ENCODE assay signal across 1 cellular context in genomic region chr4:106315968-106316772, GRCh38.
TF ChIP-seq lines count a peak whose summit lies in the region.

TSS of gene AIMP1 (plus strand) at chr4:106316550. CDS start at chr4:106325010, 8,460 bp downstream.
TSS of gene TBCK (minus strand) at chr4:106316209. CDS start at chr4:106308960, 7,249 bp downstream.

TF ChIP-seq in HepG2, 621 proteins besides CTCF, POLR2A, EP300 and RAD21 (continued from another document and continues in another):
- TF ChIP-seq ZNF430 (CRISPR knock-in tag; IDR thresholded peaks at IDR 0.05), result peak; percentile 23
- no peak for TF ChIP-seq CREB3 (CRISPR knock-in tag; IDR thresholded peaks at IDR 0.05)
- TF ChIP-seq ATM (IDR thresholded peaks at IDR 0.05; ENCODE audit: borderline replicate concordance), result no peak
- TF ChIP-seq MXD4 (CRISPR knock-in tag; IDR thresholded peaks at IDR 0.05), result peak; percentile 52
- no peak for TF ChIP-seq SRSF4 (IDR thresholded peaks at IDR 0.05; ENCODE audit: low read depth, low read length, poor library complexity, severe bottlenecking)
- no peak for TF ChIP-seq ZKSCAN8 (CRISPR knock-in tag; IDR thresholded peaks at IDR 0.05; ENCODE audit: borderline replicate concordance)
- TF ChIP-seq ZNF7 (CRISPR knock-in tag; IDR thresholded peaks at IDR 0.05), result no peak
- no peak; the same call in 1 of the 2 replicates for TF ChIP-seq JUN (CRISPR knock-in tag; IDR thresholded peaks at IDR 0.05)
- no peak; the same call in 1 of the 2 replicates for TF ChIP-seq GABPA (IDR thresholded peaks at IDR 0.05; ENCODE audit: low read depth, low read length)
- TF ChIP-seq GABPA (CRISPR knock-in tag; IDR thresholded peaks at IDR 0.05; ENCODE audit: low read depth), result peak; percentile 80
- TF ChIP-seq ATF3 (CRISPR knock-in tag; IDR thresholded peaks at IDR 0.05), result 0 out of 2 replicates have a peak, but pooled peaks have one; percentile 15
- peak; percentile 76 for TF ChIP-seq ELF4 (CRISPR knock-in tag; IDR thresholded peaks at IDR 0.05; ENCODE audit: borderline replicate concordance)
- TF ChIP-seq TCF7 (IDR thresholded peaks at IDR 0.05; ENCODE audit: low read depth), result no peak
- TF ChIP-seq CEBPB (IDR thresholded peaks at IDR 0.05; ENCODE audit: borderline replicate concordance, low read depth, low read length), result no peak
- TF ChIP-seq PHB2 (IDR thresholded peaks at IDR 0.05; ENCODE audit: partially characterized antibody), result no peak
- 0 out of 2 replicates have a peak, but pooled peaks have one; percentile 21 for TF ChIP-seq ATF7 (IDR thresholded peaks at IDR 0.05)
- peak; percentile 10; the same call in 1 of the 2 replicates for TF ChIP-seq ATF7 (CRISPR knock-in tag; IDR thresholded peaks at IDR 0.05)
- peak; percentile 32; the same call in 1 of the 2 replicates for TF ChIP-seq ZNF274 (CRISPR knock-in tag; IDR thresholded peaks at IDR 0.05)
- TF ChIP-seq HDAC6 (IDR thresholded peaks at IDR 0.05; ENCODE audit: low read depth, low read length), result peak; percentile 97; the same call in 1 of the 2 replicates
- TF ChIP-seq HNRNPLL (IDR thresholded peaks at IDR 0.05; ENCODE audit: low read depth, low read length, poor library complexity, severe bottlenecking), result no peak
- TF ChIP-seq MIER2 (CRISPR knock-in tag; IDR thresholded peaks at IDR 0.05), result no peak
- no peak for TF ChIP-seq IKZF4 (CRISPR knock-in tag; IDR thresholded peaks at IDR 0.05; ENCODE audit: borderline replicate concordance, low read depth, not compliant biosample characterization)
- TF ChIP-seq, protein P1, sequence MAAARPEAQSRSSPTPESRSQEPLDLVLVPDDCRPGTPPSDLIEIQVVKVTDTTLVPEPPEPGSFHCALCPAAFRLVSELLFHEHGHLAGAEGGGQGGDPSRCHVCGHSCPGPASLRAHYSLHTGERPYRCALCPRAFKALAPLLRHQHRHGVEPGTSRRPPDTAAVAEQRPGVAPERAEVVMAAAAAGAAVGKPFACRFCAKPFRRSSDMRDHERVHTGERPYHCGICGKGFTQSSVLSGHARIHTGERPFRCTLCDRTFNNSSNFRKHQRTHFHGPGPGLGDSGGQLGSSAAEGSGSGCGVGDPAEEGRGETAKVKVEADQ (CRISPR knock-in tag; IDR thresholded peaks at IDR 0.05; ENCODE audit: borderline replicate concordance), result no peak
- TF ChIP-seq CENPBD1 (CRISPR knock-in tag; IDR thresholded peaks at IDR 0.05; ENCODE audit: borderline replicate concordance, low read depth), result 0 out of 2 replicates have a peak, but pooled peaks have one; percentile 58
- no peak for TF ChIP-seq NBN (conservative IDR thresholded peaks at IDR 0.05)
- TF ChIP-seq JUNB (CRISPR knock-in tag; IDR thresholded peaks at IDR 0.05; ENCODE audit: borderline replicate concordance), result no peak
- TF ChIP-seq, protein P2, sequence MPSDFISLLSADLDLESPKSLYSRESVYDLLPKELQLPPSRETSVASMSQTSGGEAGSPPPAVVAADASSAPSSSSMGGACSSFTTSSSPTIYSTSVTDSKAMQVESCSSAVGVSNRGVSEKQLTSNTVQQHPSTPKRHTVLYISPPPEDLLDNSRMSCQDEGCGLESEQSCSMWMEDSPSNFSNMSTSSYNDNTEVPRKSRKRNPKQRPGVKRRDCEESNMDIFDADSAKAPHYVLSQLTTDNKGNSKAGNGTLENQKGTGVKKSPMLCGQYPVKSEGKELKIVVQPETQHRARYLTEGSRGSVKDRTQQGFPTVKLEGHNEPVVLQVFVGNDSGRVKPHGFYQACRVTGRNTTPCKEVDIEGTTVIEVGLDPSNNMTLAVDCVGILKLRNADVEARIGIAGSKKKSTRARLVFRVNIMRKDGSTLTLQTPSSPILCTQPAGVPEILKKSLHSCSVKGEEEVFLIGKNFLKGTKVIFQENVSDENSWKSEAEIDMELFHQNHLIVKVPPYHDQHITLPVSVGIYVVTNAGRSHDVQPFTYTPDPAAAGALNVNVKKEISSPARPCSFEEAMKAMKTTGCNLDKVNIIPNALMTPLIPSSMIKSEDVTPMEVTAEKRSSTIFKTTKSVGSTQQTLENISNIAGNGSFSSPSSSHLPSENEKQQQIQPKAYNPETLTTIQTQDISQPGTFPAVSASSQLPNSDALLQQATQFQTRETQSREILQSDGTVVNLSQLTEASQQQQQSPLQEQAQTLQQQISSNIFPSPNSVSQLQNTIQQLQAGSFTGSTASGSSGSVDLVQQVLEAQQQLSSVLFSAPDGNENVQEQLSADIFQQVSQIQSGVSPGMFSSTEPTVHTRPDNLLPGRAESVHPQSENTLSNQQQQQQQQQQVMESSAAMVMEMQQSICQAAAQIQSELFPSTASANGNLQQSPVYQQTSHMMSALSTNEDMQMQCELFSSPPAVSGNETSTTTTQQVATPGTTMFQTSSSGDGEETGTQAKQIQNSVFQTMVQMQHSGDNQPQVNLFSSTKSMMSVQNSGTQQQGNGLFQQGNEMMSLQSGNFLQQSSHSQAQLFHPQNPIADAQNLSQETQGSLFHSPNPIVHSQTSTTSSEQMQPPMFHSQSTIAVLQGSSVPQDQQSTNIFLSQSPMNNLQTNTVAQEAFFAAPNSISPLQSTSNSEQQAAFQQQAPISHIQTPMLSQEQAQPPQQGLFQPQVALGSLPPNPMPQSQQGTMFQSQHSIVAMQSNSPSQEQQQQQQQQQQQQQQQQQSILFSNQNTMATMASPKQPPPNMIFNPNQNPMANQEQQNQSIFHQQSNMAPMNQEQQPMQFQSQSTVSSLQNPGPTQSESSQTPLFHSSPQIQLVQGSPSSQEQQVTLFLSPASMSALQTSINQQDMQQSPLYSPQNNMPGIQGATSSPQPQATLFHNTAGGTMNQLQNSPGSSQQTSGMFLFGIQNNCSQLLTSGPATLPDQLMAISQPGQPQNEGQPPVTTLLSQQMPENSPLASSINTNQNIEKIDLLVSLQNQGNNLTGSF (CRISPR knock-in tag; IDR thresholded peaks at IDR 0.05), result no peak
- no peak for TF ChIP-seq ZNF256 (CRISPR knock-in tag; conservative IDR thresholded peaks at IDR 0.05)
- TF ChIP-seq BRD4 (CRISPR knock-in tag; IDR thresholded peaks at IDR 0.05), result peak; percentile 95
- no peak for TF ChIP-seq SP2 (CRISPR knock-in tag; IDR thresholded peaks at IDR 0.05)
- TF ChIP-seq SRSF9 (IDR thresholded peaks at IDR 0.05; ENCODE audit: borderline replicate concordance, insufficient read depth, low read depth, low read length, poor library complexity, severe bottlenecking), result no peak
- no peak for TF ChIP-seq MEF2D (CRISPR knock-in tag; IDR thresholded peaks at IDR 0.05)
- peak; percentile 97 for TF ChIP-seq ZNF501 (CRISPR knock-in tag; IDR thresholded peaks at IDR 0.05)
- TF ChIP-seq ZC3H13 (CRISPR knock-in tag; IDR thresholded peaks at IDR 0.05), result no peak
- TF ChIP-seq SIN3A (IDR thresholded peaks at IDR 0.05; ENCODE audit: borderline replicate concordance, low read depth, low read length), result peak; percentile 78; the same call in 1 of the 2 replicates
- TF ChIP-seq SRY (CRISPR knock-in tag; IDR thresholded peaks at IDR 0.05), result peak; percentile 83
- TF ChIP-seq, protein P3, sequence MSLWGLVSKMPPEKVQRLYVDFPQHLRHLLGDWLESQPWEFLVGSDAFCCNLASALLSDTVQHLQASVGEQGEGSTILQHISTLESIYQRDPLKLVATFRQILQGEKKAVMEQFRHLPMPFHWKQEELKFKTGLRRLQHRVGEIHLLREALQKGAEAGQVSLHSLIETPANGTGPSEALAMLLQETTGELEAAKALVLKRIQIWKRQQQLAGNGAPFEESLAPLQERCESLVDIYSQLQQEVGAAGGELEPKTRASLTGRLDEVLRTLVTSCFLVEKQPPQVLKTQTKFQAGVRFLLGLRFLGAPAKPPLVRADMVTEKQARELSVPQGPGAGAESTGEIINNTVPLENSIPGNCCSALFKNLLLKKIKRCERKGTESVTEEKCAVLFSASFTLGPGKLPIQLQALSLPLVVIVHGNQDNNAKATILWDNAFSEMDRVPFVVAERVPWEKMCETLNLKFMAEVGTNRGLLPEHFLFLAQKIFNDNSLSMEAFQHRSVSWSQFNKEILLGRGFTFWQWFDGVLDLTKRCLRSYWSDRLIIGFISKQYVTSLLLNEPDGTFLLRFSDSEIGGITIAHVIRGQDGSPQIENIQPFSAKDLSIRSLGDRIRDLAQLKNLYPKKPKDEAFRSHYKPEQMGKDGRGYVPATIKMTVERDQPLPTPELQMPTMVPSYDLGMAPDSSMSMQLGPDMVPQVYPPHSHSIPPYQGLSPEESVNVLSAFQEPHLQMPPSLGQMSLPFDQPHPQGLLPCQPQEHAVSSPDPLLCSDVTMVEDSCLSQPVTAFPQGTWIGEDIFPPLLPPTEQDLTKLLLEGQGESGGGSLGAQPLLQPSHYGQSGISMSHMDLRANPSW (CRISPR knock-in tag; IDR thresholded peaks at IDR 0.05; ENCODE audit: borderline replicate concordance), result peak; percentile 69; the same call in 1 of the 2 replicates
- TF ChIP-seq ZBTB21 (CRISPR knock-in tag; IDR thresholded peaks at IDR 0.05), result no peak; the same call in 1 of the 2 replicates
- TF ChIP-seq THRA (CRISPR knock-in tag; IDR thresholded peaks at IDR 0.05; ENCODE audit: borderline replicate concordance), result peak; percentile 25; the same call in 1 of the 2 replicates
- no peak for TF ChIP-seq PHF5A (CRISPR knock-in tag; IDR thresholded peaks at IDR 0.05; ENCODE audit: low read depth, unreplicated experiment)
- TF ChIP-seq TMF1 (CRISPR knock-in tag; IDR thresholded peaks at IDR 0.05; ENCODE audit: low read depth), result no peak
- TF ChIP-seq ZNF512 (CRISPR knock-in tag; IDR thresholded peaks at IDR 0.05), result no peak
- no peak for TF ChIP-seq HMGA1 (CRISPR knock-in tag; conservative IDR thresholded peaks at IDR 0.05)
- TF ChIP-seq KDM3A (CRISPR knock-in tag; IDR thresholded peaks at IDR 0.05; ENCODE audit: low read depth), result no peak
- no peak; the same call in 1 of the 2 replicates for TF ChIP-seq ZSCAN9 (CRISPR knock-in tag; IDR thresholded peaks at IDR 0.05; ENCODE audit: borderline replicate concordance)
- peak; percentile 57; the same call in 1 of the 2 replicates for TF ChIP-seq ZNF891 (CRISPR knock-in tag; IDR thresholded peaks at IDR 0.05)
- TF ChIP-seq ZNF432 (CRISPR knock-in tag; IDR thresholded peaks at IDR 0.05; ENCODE audit: borderline replicate concordance), result no peak
- TF ChIP-seq MBNL3 (CRISPR knock-in tag; conservative IDR thresholded peaks at IDR 0.05), result no peak
- no peak; the same call in 1 of the 2 replicates for TF ChIP-seq ZNF761 (CRISPR knock-in tag; conservative IDR thresholded peaks at IDR 0.05)
- TF ChIP-seq, protein P4, sequence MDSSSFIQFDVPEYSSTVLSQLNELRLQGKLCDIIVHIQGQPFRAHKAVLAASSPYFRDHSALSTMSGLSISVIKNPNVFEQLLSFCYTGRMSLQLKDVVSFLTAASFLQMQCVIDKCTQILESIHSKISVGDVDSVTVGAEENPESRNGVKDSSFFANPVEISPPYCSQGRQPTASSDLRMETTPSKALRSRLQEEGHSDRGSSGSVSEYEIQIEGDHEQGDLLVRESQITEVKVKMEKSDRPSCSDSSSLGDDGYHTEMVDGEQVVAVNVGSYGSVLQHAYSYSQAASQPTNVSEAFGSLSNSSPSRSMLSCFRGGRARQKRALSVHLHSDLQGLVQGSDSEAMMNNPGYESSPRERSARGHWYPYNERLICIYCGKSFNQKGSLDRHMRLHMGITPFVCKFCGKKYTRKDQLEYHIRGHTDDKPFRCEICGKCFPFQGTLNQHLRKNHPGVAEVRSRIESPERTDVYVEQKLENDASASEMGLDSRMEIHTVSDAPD (CRISPR knock-in tag; IDR thresholded peaks at IDR 0.05), result peak; percentile 49; the same call in 1 of the 2 replicates
- TF ChIP-seq ZNF672 (CRISPR knock-in tag; IDR thresholded peaks at IDR 0.05), result no peak
- TF ChIP-seq CEBPG (CRISPR knock-in tag; IDR thresholded peaks at IDR 0.05), result no peak
- no peak for TF ChIP-seq ETV6 (CRISPR knock-in tag; conservative IDR thresholded peaks at IDR 0.05)
- TF ChIP-seq FOXA1 (IDR thresholded peaks at IDR 0.05), result no peak
- TF ChIP-seq FOXA1 (CRISPR knock-in tag; IDR thresholded peaks at IDR 0.05), result no peak
- TF ChIP-seq ZNF460 (CRISPR knock-in tag; IDR thresholded peaks at IDR 0.05; ENCODE audit: borderline replicate concordance), result no peak
